ENCODE assay signal across 20 cellular contexts in the genomic region with DNA sequence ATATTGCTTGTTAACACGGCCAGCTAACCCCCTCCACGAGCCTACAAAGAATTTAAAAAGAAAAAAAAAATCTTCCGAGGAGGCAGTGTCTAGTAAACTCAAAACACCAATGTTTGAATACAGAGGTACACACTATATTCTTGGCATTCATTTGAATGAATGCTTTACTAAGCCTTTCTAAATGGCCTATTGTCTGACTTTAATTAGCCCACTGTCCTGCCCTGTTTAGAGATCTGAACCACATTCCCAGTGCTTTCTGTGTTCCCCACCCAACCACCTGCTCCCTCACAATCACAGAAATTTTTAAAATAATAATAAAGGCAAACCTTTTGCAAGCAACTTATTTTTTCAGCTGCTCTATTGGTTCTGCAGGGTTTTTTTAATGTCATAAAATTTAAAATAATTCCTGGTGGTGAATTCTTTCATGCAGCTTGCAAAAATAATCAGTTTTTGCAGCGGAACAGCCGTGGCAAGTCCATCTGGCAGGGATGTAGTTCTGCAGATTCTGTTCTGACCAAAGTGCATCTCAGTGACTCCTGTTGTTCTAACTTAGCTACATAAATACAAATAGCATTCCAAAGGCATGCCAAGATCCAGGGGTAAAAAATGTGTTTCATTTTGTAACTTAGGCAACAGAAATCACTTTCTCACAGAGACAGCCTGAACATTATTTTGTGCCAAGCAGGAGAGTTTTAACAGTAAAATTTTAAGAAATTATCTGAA. TPM values are rescaled to one million over a fixed set of nuclear protein-coding genes. Genes with fewer than 3 reads are reported as not detected.
DNase-seq lines count a peak whose midpoint lies in the region; ATAC-seq, FAIRE-seq and TF ChIP-seq lines count a peak whose summit lies in the region.
"Had no signal": no experiment of that assay in that cellular context is flagged by ENCODE, and none has a peak within 500 bp of the region (broad histone marks: within the 10 kb centered on the region; RNA-seq: fewer than 3 reads in every experiment).

No MANE protein-coding gene starts in this region.

- H3K36me3 Mint-ChIP-seq in neural progenitor cell, result no peaks in the 10 kb centered on the region
- no peaks in the 10 kb centered on the region for H3K36me3 Mint-ChIP-seq in effector memory CD8-positive, alpha-beta T cell (ENCODE audit: insufficient read depth)

- no peak for FAIRE-seq in RCC 7860 (lab: Jason Lieb, UNC)
- FAIRE-seq: H54 had no signal

- H3K9ac ChIP-seq in adipocyte (ENCODE audit: low read length) (no peak overlapping the region), neural progenitor cell (no peak overlapping the region)

- H4K20me1 ChIP-seq in neural progenitor cell (ENCODE audit: low read depth), result no peaks in the 10 kb centered on the region

- H3K9me3 Mint-ChIP-seq in neural progenitor cell, result no peaks in the 10 kb centered on the region
- no peaks in the 10 kb centered on the region for H3K9me3 Mint-ChIP-seq in effector memory CD8-positive, alpha-beta T cell
- H3K9me3 Mint-ChIP-seq: central memory CD8-positive, alpha-beta T cell; endodermal cell had no signal

- H3K9me3 ChIP-seq in adipocyte (ENCODE audit: control insufficient read depth, low read length), result no peaks in the 10 kb centered on the region
- no peaks in the 10 kb centered on the region for H3K9me3 ChIP-seq in neural progenitor cell (ENCODE audit: low read depth)
- H3K9me3 ChIP-seq: stomach had no signal

- H3K27me3 ChIP-seq in adipocyte (replicated peaks; ENCODE audit: control insufficient read depth, insufficient read depth, low read length), result peaks cover 3% of the 10 kb centered on the region
- no peaks in the 10 kb centered on the region for H3K27me3 ChIP-seq in neural progenitor cell
- H3K27me3 ChIP-seq: stomach had no signal

- TF ChIP-seq CTCF in fibroblast of the aortic adventitia (IDR thresholded peaks at IDR 0.05; ENCODE audit: insufficient read depth, low read length) (no peak), neural progenitor cell (IDR thresholded peaks at IDR 0.05) (no peak)

- no peaks in the 10 kb centered on the region for H3K79me2 ChIP-seq in neural progenitor cell (ENCODE audit: low read depth)

- H3K4me3 ChIP-seq in adipocyte (ENCODE audit: low read length) (no peak overlapping the region), fibroblast of the aortic adventitia (ENCODE audit: low read depth, low read length) (no peak overlapping the region), neural progenitor cell (no peak overlapping the region)
- H3K4me3 ChIP-seq: SK-N-MC, stomach had no signal

- no peaks in the 10 kb centered on the region for H3K27me3 Mint-ChIP-seq in neural progenitor cell (ENCODE audit: insufficient read depth, low read depth)
- peaks cover 32 to 33% of the 10 kb centered on the region in 2 donors for H3K27me3 Mint-ChIP-seq in effector memory CD8-positive, alpha-beta T cell

- H3K4me1 ChIP-seq in adipocyte (ENCODE audit: control insufficient read depth, insufficient read depth, low read length) (peaks cover 6% of the 10 kb centered on the region), neural progenitor cell (peaks cover 14% of the 10 kb centered on the region)
- H3K4me1 ChIP-seq: stomach had no signal

- H3F3A ChIP-seq in neural progenitor cell (ENCODE audit: low read depth), result peaks cover 3% of the 10 kb centered on the region

- peaks cover 2% of the 10 kb centered on the region for H3K4me1 Mint-ChIP-seq in neural progenitor cell
- H3K4me1 Mint-ChIP-seq in effector memory CD8-positive, alpha-beta T cell (ENCODE audit: low read depth in 2 of 2), result peaks cover 2 to 5% of the 10 kb centered on the region in 2 donors
- H3K4me1 Mint-ChIP-seq: endodermal cell had no signal

- H3K27ac Mint-ChIP-seq in neural progenitor cell, result no peak overlapping the region
- H3K27ac Mint-ChIP-seq in effector memory CD8-positive, alpha-beta T cell, result no peak overlapping the region
- H3K27ac Mint-ChIP-seq: endodermal cell had no signal

- DNase-seq in COLO829 (ENCODE audit: low spot score), result peak; percentile 43
- peak; percentile 78 for DNase-seq in adipocyte (ENCODE audit: low read depth)
- peak; percentile 4 for DNase-seq in fibroblast of the aortic adventitia (ENCODE audit: low read depth)
- DNase-seq in neural progenitor cell (ENCODE audit: low spot score), result peak; percentile 50
- no peak for DNase-seq in RCC 7860 (ENCODE audit: low spot score)
- no peak for DNase-seq in stimulated activated CD4-positive, alpha-beta T cell treated with anti-CD3 and anti-CD28 coated beads, Interleukin-2, amount 100 ng/mL, for 24 hours
- DNase-seq in effector memory CD8-positive, alpha-beta T cell, result no peak
- DNase-seq: activated CD4-positive, CD25-positive, alpha-beta regulatory T cell treated with anti-CD3 and anti-CD28 coated beads, Interleukin-2, amount 50 U/mL, for 72 hours; DND-41; endodermal cell; left cardiac atrium; NCI-H2107; stomach; T1000 had no signal

- peak overlapping the region; percentile 55 for H3K27ac ChIP-seq in neural progenitor cell
- H3K27ac ChIP-seq: SK-N-MC, stomach had no signal

- no peaks in the 10 kb centered on the region for H3K36me3 ChIP-seq in adipocyte (ENCODE audit: control insufficient read depth, insufficient read depth, low read length, severe bottlenecking)
- no peaks in the 10 kb centered on the region for H3K36me3 ChIP-seq in neural progenitor cell
- H3K36me3 ChIP-seq: stomach had no signal

- H3K4me2 ChIP-seq in neural progenitor cell, result peak overlapping the region; percentile 52

- no peak for ATAC-seq in GM19351 (IDR thresholded peaks at IDR 0.05; ENCODE audit: unreplicated experiment)
- no peak for ATAC-seq in effector memory CD8-positive, alpha-beta T cell (replicated peaks)
- ATAC-seq: left cardiac atrium had no signal

- no peak overlapping the region for H2AFZ ChIP-seq in neural progenitor cell (replicated peaks)

- H3K4me3 Mint-ChIP-seq in neural progenitor cell, result no peak overlapping the region
- no peak overlapping the region for H3K4me3 Mint-ChIP-seq in effector memory CD8-positive, alpha-beta T cell
- H3K4me3 Mint-ChIP-seq: central memory CD8-positive, alpha-beta T cell; endodermal cell had no signal

RNA-seq across cellular contexts. Expression of gene POU2AF2, which starts 23.8 kb away (rescaled TPM):
- total RNA-seq in fibroblast of the aortic adventitia (ENCODE audit: low replicate concordance) (not detected in 2 replicates), neural progenitor cell (ENCODE audit: low replicate concordance) (not detected in 2 replicates)
- total RNA-seq: endodermal cell, left cardiac atrium, mononuclear cell, stomach, urinary bladder had no signal

RNA-seq across cellular contexts. Expression of gene POU2AF3, which starts 29.0 kb away (rescaled TPM):
- total RNA-seq in fibroblast of the aortic adventitia (ENCODE audit: low replicate concordance) (0.45 and 1.3 TPM in 2 replicates), neural progenitor cell (ENCODE audit: low replicate concordance) (0.59 and 2.1 TPM in 2 replicates)
- total RNA-seq: mononuclear cell had no signal

Comparison
In these comparisons a context has a peak if more than half of its experiments do, and no peak if none do; other contexts are left out.
1. DNase-seq: peak in COLO829 (single experiment), adipocyte (single experiment), fibroblast of the aortic adventitia (single experiment) and neural progenitor cell (single experiment); none in RCC 7860 (single experiment), stimulated activated CD4-positive, alpha-beta T cell treated with anti-CD3 and anti-CD28 coated beads, Interleukin-2, amount 100 ng/mL, for 24 hours (0 of 2) and effector memory CD8-positive, alpha-beta T cell (0 of 3).